1 cellular context compared by ENCODE assay signal in genomic region chr10:14674376-14675050, GRCh38.
TF ChIP-seq lines count a peak whose summit lies in the region.

No MANE protein-coding gene starts in this region.

TF ChIP-seq in GM23338, 12 proteins besides CTCF, POLR2A, EP300 and RAD21 (continued from another document):
- TF ChIP-seq ZNF462 (CRISPR knock-in tag; IDR thresholded peaks at IDR 0.05) (no peak), JUNB (IDR thresholded peaks at IDR 0.05; ENCODE audit: unreplicated experiment) (no peak), EZH2phosphoT487 (IDR thresholded peaks at IDR 0.05; ENCODE audit: unreplicated experiment) (no peak), STAT1 (IDR thresholded peaks at IDR 0.05; ENCODE audit: unreplicated experiment) (no peak)
